Comparison of ENCODE assay signal across 16 cellular contexts in the genomic region with DNA sequence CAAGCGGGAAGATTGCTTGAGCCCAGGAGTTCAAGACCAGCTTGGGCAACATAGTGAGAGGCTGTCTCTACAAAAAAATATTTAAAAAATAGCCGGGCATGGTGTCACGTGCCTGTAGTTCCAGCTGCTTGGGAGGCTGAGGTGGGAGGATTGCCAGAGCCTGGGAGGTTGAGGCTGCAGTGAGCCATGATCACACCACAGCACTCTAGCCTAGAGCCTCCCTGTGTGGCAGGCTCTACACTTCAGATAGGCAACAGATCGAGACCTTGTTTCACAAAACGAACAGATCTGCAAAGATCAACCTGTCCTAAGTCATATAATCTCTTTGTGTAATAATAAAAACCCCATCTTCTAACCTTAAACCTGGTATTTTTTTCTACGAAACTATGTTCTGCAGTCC.
A peak's percentile ranks its signal among the peaks of the same experiment; 100 is the strongest.
DNase-seq lines count a peak whose midpoint lies in the region; ATAC-seq and TF ChIP-seq lines count a peak whose summit lies in the region.
"Had no signal": no experiment of that assay in that cellular context is flagged by ENCODE, and none has a peak within 500 bp of the region (broad histone marks: within the 10 kb centered on the region; RNA-seq: fewer than 3 reads in every experiment).

No MANE protein-coding gene starts in this region.

- no peaks in the 10 kb centered on the region for H3K79me2 ChIP-seq in H9 (ENCODE audit: insufficient read depth, low read length)

- H3K36me3 Mint-ChIP-seq in H9 (ENCODE audit: insufficient read depth in 1 of 3, low read depth in 3 of 3) (peaks cover 0 to 11% (median 10%) of the 10 kb centered on the region in 3 experiments; a peak in 4 of 7 replicates), progenitor cell of endocrine pancreas (ENCODE audit: insufficient read depth) (peaks cover 16% of the 10 kb centered on the region)
- peaks cover 86% of the 10 kb centered on the region for H3K36me3 Mint-ChIP-seq in activated T-helper 17 cell treated with anti-CD3 and anti-CD28 coated beads, Interleukin-2, amount 50 U/mL, for 72 hours (ENCODE audit: low read depth)
- H3K36me3 Mint-ChIP-seq in naive thymus-derived CD4-positive, alpha-beta T cell: peaks cover 16 to 61% (median 34%) of the 10 kb centered on the region in 5 donors

- H3K14ac ChIP-seq in H9 (ENCODE audit: insufficient read depth, low read length): no peak overlapping the region

- CTCF ChIA-PET in naive thymus-derived CD4-positive, alpha-beta T cell (lab: Charles Lee): no interaction called here

- H3K36me3 ChIP-seq in naive thymus-derived CD4-positive, alpha-beta T cell (ENCODE audit: control insufficient read depth in 2 of 3, insufficient read depth in 3 of 3, low read length in 3 of 3): peaks cover 0 to 17% (median 5%) of the 10 kb centered on the region in 3 experiments

- ATAC-seq in activated T-helper 17 cell treated with anti-CD3 and anti-CD28 coated beads, Interleukin-2, amount 50 U/mL, for 72 hours (replicated peaks): no peak
- ATAC-seq in GM21528 (IDR thresholded peaks at IDR 0.05; ENCODE audit: low FRiP score, unreplicated experiment) (no peak), foreskin keratinocyte (no peak)
- no peak for ATAC-seq in naive thymus-derived CD4-positive, alpha-beta T cell

- H3K27ac ChIP-seq in H9 (ENCODE audit: insufficient read length, low read depth, low read length) (no peak overlapping the region), foreskin keratinocyte (no peak overlapping the region)
- no peak overlapping the region for H3K27ac ChIP-seq in naive thymus-derived CD4-positive, alpha-beta T cell (ENCODE audit: low read depth, low read length)
- H3K27ac ChIP-seq: HL-60 had no signal

- H3K23me2 ChIP-seq in H9 (ENCODE audit: insufficient read length, low read depth, low read length, poor library complexity, severe bottlenecking): no peaks in the 10 kb centered on the region

- H2BK15ac ChIP-seq in H9 (ENCODE audit: low read depth, low read length): no peak overlapping the region

- H2BK5ac ChIP-seq in H9 (ENCODE audit: insufficient read length, low read length): no peak overlapping the region

- H3K4me1 ChIP-seq in H9 (ENCODE audit: insufficient read depth, low read length) (peaks cover 4% of the 10 kb centered on the region), foreskin keratinocyte (no peaks in the 10 kb centered on the region)
- no peaks in the 10 kb centered on the region for H3K4me1 ChIP-seq in naive thymus-derived CD4-positive, alpha-beta T cell (ENCODE audit: control insufficient read depth in 2 of 2, insufficient read depth in 2 of 2, low read length in 2 of 2)

- no peak overlapping the region for H3K18ac ChIP-seq in H9 (ENCODE audit: insufficient read length, low read depth, low read length)

- H2BK12ac ChIP-seq in H9 (ENCODE audit: insufficient read length, low read depth, low read length): no peak overlapping the region

- H3K4ac ChIP-seq in H9 (ENCODE audit: low read depth, low read length): no peak overlapping the region

- no peaks in the 10 kb centered on the region for H3K27me3 Mint-ChIP-seq in H9 (ENCODE audit: low read depth)
- H3K27me3 Mint-ChIP-seq in activated T-helper 17 cell treated with anti-CD3 and anti-CD28 coated beads, Interleukin-2, amount 50 U/mL, for 72 hours: no peaks in the 10 kb centered on the region
- H3K27me3 Mint-ChIP-seq in progenitor cell of endocrine pancreas: no peaks in the 10 kb centered on the region
- H3K27me3 Mint-ChIP-seq in naive thymus-derived CD4-positive, alpha-beta T cell: no peaks in the 10 kb centered on the region
- H3K27me3 Mint-ChIP-seq: CD4-positive, CD25-positive, alpha-beta regulatory T cell had no signal

- no peak overlapping the region for H2BK20ac ChIP-seq in H9 (ENCODE audit: low read depth, low read length, poor library complexity, severe bottlenecking)

- no peak overlapping the region for H4K8ac ChIP-seq in H9 (replicated peaks; ENCODE audit: insufficient read length, low read depth, low read length)

- H3K9me3 Mint-ChIP-seq in H9 (no peaks in the 10 kb centered on the region), progenitor cell of endocrine pancreas (ENCODE audit: low read depth) (no peaks in the 10 kb centered on the region)
- H3K9me3 Mint-ChIP-seq in activated T-helper 17 cell treated with anti-CD3 and anti-CD28 coated beads, Interleukin-2, amount 50 U/mL, for 72 hours: no peaks in the 10 kb centered on the region
- H3K9me3 Mint-ChIP-seq in naive thymus-derived CD4-positive, alpha-beta T cell: peaks cover 0 to 2% (median 0%) of the 10 kb centered on the region in 11 donors
- H3K9me3 Mint-ChIP-seq: CD4-positive, CD25-positive, alpha-beta regulatory T cell had no signal

- no peaks in the 10 kb centered on the region for H3K79me1 ChIP-seq in H9 (ENCODE audit: insufficient read depth, low read depth, low read length, poor library complexity, severe bottlenecking)

- H4K20me1 ChIP-seq in H9 (ENCODE audit: control insufficient read depth, insufficient read depth, insufficient read length): no peaks in the 10 kb centered on the region

- intact Hi-C loops in naive thymus-derived CD4-positive, alpha-beta T cell (cut with micrococcal nuclease): loop anchor here in 1 of 2 donors (5.0 kb wide), 1 partner anchor 78 kb away; a partner anchor contains a TSS

- H3K56ac ChIP-seq in H9 (ENCODE audit: insufficient read length, low read depth, low read length): no peak overlapping the region

- H3K4me2 ChIP-seq in H9 (ENCODE audit: insufficient read depth, insufficient read length, low read length): no peak overlapping the region

- no peak overlapping the region for H2AFZ ChIP-seq in H9 (ENCODE audit: low read length)

- H3K9ac ChIP-seq in H9 (ENCODE audit: extremely low read depth, insufficient read length, low read length): no peak overlapping the region
- H3K9ac ChIP-seq: BLaER1 treated with 17β-estradiol and CSF1 and Interleukin-3, amounts not matched to agents 10 nM and 100 nM had no signal

- DNase-seq in H9: no peak
- DNase-seq in progenitor cell of endocrine pancreas (ENCODE audit: low spot score, unreplicated experiment): no peak
- DNase-seq in foreskin keratinocyte: no peak
- no peak for DNase-seq in iPS-NIHi7 (ENCODE audit: extremely low spot score)
- DNase-seq in naive thymus-derived CD4-positive, alpha-beta T cell: no peak
- DNase-seq: ACHN; CD4-positive, CD25-positive, alpha-beta regulatory T cell; DMS53; GF-D8; GOT3; KBM-7 had no signal

- POLR2A ChIA-PET in naive thymus-derived CD4-positive, alpha-beta T cell (lab: Charles Lee): interaction anchor here (1.5 kb wide), 1 partner anchor 78 kb away, joined by 5 read pairs; no protein-coding TSS in a partner anchor

- no peak overlapping the region for H2BK120ac ChIP-seq in H9 (ENCODE audit: low read depth, low read length, poor library complexity, severe bottlenecking)

- H3K27ac Mint-ChIP-seq in H9 (peak overlapping the region; percentile 24 to 77 (median 57); a peak in 5 of 7 replicates), progenitor cell of endocrine pancreas (peak overlapping the region; percentile 16)
- H3K27ac Mint-ChIP-seq in activated T-helper 17 cell treated with anti-CD3 and anti-CD28 coated beads, Interleukin-2, amount 50 U/mL, for 72 hours: peak overlapping the region; percentile 48
- H3K27ac Mint-ChIP-seq in naive thymus-derived CD4-positive, alpha-beta T cell: peak overlapping the region in 2 of 9 donors; percentile 12 to 46
- H3K27ac Mint-ChIP-seq: CD4-positive, CD25-positive, alpha-beta regulatory T cell had no signal

- TF ChIP-seq CTCF in H9 (conservative IDR thresholded peaks at IDR 0.05) (no peak), progenitor cell of endocrine pancreas (IDR thresholded peaks at IDR 0.05; ENCODE audit: unreplicated experiment) (no peak), foreskin keratinocyte (conservative IDR thresholded peaks at IDR 0.05) (no peak)

- H3T11ph ChIP-seq in H9 (ENCODE audit: low read length): no peak overlapping the region

- no peak overlapping the region for H3K23ac ChIP-seq in H9 (ENCODE audit: insufficient read length, low read depth, low read length)

- no peak overlapping the region for H4K91ac ChIP-seq in H9 (ENCODE audit: insufficient read length, low read depth, low read length)

- no CpG with 5 or more reads among the region's 6 CpGs for WGBS in H9 (ENCODE audit: extremely low coverage, insufficient read length, low lambda C conversion rate)

- no peaks in the 10 kb centered on the region for H3K9me3 ChIP-seq in H9 (ENCODE audit: control insufficient read depth, low read depth, low read length)
- no peaks in the 10 kb centered on the region for H3K9me3 ChIP-seq in naive thymus-derived CD4-positive, alpha-beta T cell (ENCODE audit: control insufficient read depth in 2 of 3, low read length in 3 of 3)
- H3K9me3 ChIP-seq: BLaER1 treated with 17β-estradiol and CSF1 and Interleukin-3, amounts not matched to agents 10 nM and 100 nM; HAP-1 had no signal

- no peak overlapping the region for H3K4me3 Mint-ChIP-seq in H9
- H3K4me3 Mint-ChIP-seq in activated T-helper 17 cell treated with anti-CD3 and anti-CD28 coated beads, Interleukin-2, amount 50 U/mL, for 72 hours: no peak overlapping the region
- no peak overlapping the region for H3K4me3 Mint-ChIP-seq in progenitor cell of endocrine pancreas (ENCODE audit: low read depth)
- no peak overlapping the region for H3K4me3 Mint-ChIP-seq in naive thymus-derived CD4-positive, alpha-beta T cell
- H3K4me3 Mint-ChIP-seq: CD4-positive, CD25-positive, alpha-beta regulatory T cell had no signal

- no peak overlapping the region for H3K4me3 ChIP-seq in naive thymus-derived CD4-positive, alpha-beta T cell (ENCODE audit: low read length)
- H3K4me3 ChIP-seq: BLaER1 treated with 17β-estradiol and CSF1 and Interleukin-3, amounts not matched to agents 10 nM and 100 nM; HAP-1 had no signal

- H3K27me3 ChIP-seq in H9 (ENCODE audit: insufficient read depth, low read length) (no peaks in the 10 kb centered on the region), foreskin keratinocyte (no peaks in the 10 kb centered on the region)
- no peaks in the 10 kb centered on the region for H3K27me3 ChIP-seq in naive thymus-derived CD4-positive, alpha-beta T cell (ENCODE audit: control insufficient read depth in 2 of 2, insufficient read depth in 2 of 2, low read length in 2 of 2)
- H3K27me3 ChIP-seq: BLaER1 treated with 17β-estradiol and CSF1 and Interleukin-3, amounts not matched to agents 10 nM and 100 nM had no signal

- no peak overlapping the region for H2AK5ac ChIP-seq in H9 (ENCODE audit: insufficient read length, low read length)

- no peak overlapping the region for H4K5ac ChIP-seq in H9 (ENCODE audit: insufficient read length, low read depth, low read length)

- H3K4me1 Mint-ChIP-seq in H9: peaks cover 30 to 32% of the 10 kb centered on the region in 2 experiments
- peaks cover 13% of the 10 kb centered on the region for H3K4me1 Mint-ChIP-seq in activated T-helper 17 cell treated with anti-CD3 and anti-CD28 coated beads, Interleukin-2, amount 50 U/mL, for 72 hours
- H3K4me1 Mint-ChIP-seq in progenitor cell of endocrine pancreas (ENCODE audit: low read depth): peaks cover 14% of the 10 kb centered on the region
- peaks cover 4 to 67% (median 55%) of the 10 kb centered on the region in 7 donors for H3K4me1 Mint-ChIP-seq in naive thymus-derived CD4-positive, alpha-beta T cell
